10 cellular contexts compared by ENCODE assay signal in genomic region chr4:86961103-86961502, GRCh38. TPM values are rescaled to one million over a fixed set of nuclear protein-coding genes. Genes with fewer than 3 reads are reported as not detected.
A peak's percentile ranks its signal among the peaks of the same experiment; 100 is the strongest.
DNase-seq lines count a peak whose midpoint lies in the region; ATAC-seq, FAIRE-seq and TF ChIP-seq lines count a peak whose summit lies in the region.
"Had no signal": no experiment of that assay in that cellular context is flagged by ENCODE, and none has a peak within 500 bp of the region (broad histone marks: within the 10 kb centered on the region; RNA-seq: fewer than 3 reads in every experiment).

No MANE protein-coding gene starts in this region.

- no peak for DNase-seq in astrocyte (ENCODE audit: low read depth)
- DNase-seq in osteoblast (ENCODE audit: insufficient read length, low spot score, missing footprints) = no peak
- DNase-seq in NCI-H1048 (lab: John Stamatoyannopoulos, UW) = no peak
- no peak for DNase-seq in NCI-H2081 (lab: John Stamatoyannopoulos, UW)
- DNase-seq in left colon = no peak
- DNase-seq in hypothalamus (lab: John Stamatoyannopoulos, UW) = no peak
- DNase-seq: NCI-H1092 treated with DMSO at 0.1 percent for 48 hours had no signal

- no peaks in the 10 kb centered on the region for H4K20me1 ChIP-seq in astrocyte (ENCODE audit: insufficient read depth, low read length)
- H4K20me1 ChIP-seq in osteoblast (ENCODE audit: insufficient read depth, low read length) = no peaks in the 10 kb centered on the region

- H3K4me1 ChIP-seq in astrocyte (ENCODE audit: insufficient read depth, low read length) (peaks cover 3% of the 10 kb centered on the region), osteoblast (ENCODE audit: insufficient read depth, low read length) (peaks cover 17% of the 10 kb centered on the region)

- H3K36me3 Mint-ChIP-seq in astrocyte (ENCODE audit: low read depth, unreplicated experiment) = peaks cover 9% of the 10 kb centered on the region

- H3K9ac ChIP-seq in astrocyte (ENCODE audit: low read length) = no peak overlapping the region

- TF ChIP-seq CTCF in astrocyte (IDR thresholded peaks at IDR 0.05; ENCODE audit: insufficient read depth, low read depth, low read length) (no peak), osteoblast (IDR thresholded peaks at IDR 0.05; ENCODE audit: extremely low read depth, low read depth, low read length) (no peak)

- ATAC-seq in GM19023 (IDR thresholded peaks at IDR 0.05; ENCODE audit: unreplicated experiment) (peak; percentile 18), HG03571 (IDR thresholded peaks at IDR 0.05; ENCODE audit: unreplicated experiment) (peak; percentile 10), left colon (no peak)
- ATAC-seq: esophagus mucosa had no signal

- peak overlapping the region; percentile 21 for H3K4me2 ChIP-seq in astrocyte (ENCODE audit: low read length)
- no peak overlapping the region for H3K4me2 ChIP-seq in osteoblast (ENCODE audit: insufficient read depth, low read length)

- H3K27ac Mint-ChIP-seq in astrocyte (ENCODE audit: unreplicated experiment) = no peak overlapping the region

- no peak overlapping the region for H3K4me3 Mint-ChIP-seq in astrocyte (ENCODE audit: unreplicated experiment)

- no peaks in the 10 kb centered on the region for H3K79me2 ChIP-seq in astrocyte (ENCODE audit: insufficient read depth, low read length)
- H3K79me2 ChIP-seq in osteoblast (ENCODE audit: insufficient read depth, low read length) = no peaks in the 10 kb centered on the region

- H2AFZ ChIP-seq in astrocyte (ENCODE audit: low read depth, low read length) (no peak overlapping the region), osteoblast (ENCODE audit: low read length) (no peak overlapping the region)

- H3K4me1 Mint-ChIP-seq in astrocyte (ENCODE audit: low read depth, unreplicated experiment) = peaks cover 47% of the 10 kb centered on the region

- H3K9me3 ChIP-seq in astrocyte (ENCODE audit: insufficient read depth, low read depth, low read length) = no peaks in the 10 kb centered on the region
- H3K9me3 ChIP-seq in osteoblast (ENCODE audit: low read depth, low read length) = no peaks in the 10 kb centered on the region

- H3K36me3 ChIP-seq in astrocyte (ENCODE audit: insufficient read depth, low read length) (no peaks in the 10 kb centered on the region), osteoblast (ENCODE audit: insufficient read depth, low read length) (no peaks in the 10 kb centered on the region)

- no peak for FAIRE-seq in astrocyte (lab: Jason Lieb, UNC)

- H3K27me3 ChIP-seq in astrocyte (ENCODE audit: insufficient read depth, low read length) (no peaks in the 10 kb centered on the region), osteoblast (ENCODE audit: insufficient read depth, low read length) (no peaks in the 10 kb centered on the region)

- H3K9me3 Mint-ChIP-seq in astrocyte (ENCODE audit: unreplicated experiment) = no peaks in the 10 kb centered on the region

- H3K4me3 ChIP-seq in astrocyte (ENCODE audit: insufficient read depth, low read depth, low read length) (no peak overlapping the region), osteoblast (ENCODE audit: insufficient read depth, low read length) (no peak overlapping the region)

- H3K27ac ChIP-seq in astrocyte (ENCODE audit: low read depth, low read length) = no peak overlapping the region
- H3K27ac ChIP-seq in osteoblast (ENCODE audit: low read depth, low read length) = peak overlapping the region; percentile 0

- H3K27me3 Mint-ChIP-seq in astrocyte (ENCODE audit: low read depth, unreplicated experiment) = no peaks in the 10 kb centered on the region

- intact Hi-C loops in left colon (cut with DNase I, micrococcal nuclease) = no loop called here

RNA-seq across cellular contexts. Expression of gene AFF1, which starts 26.3 kb away (rescaled TPM):
- total RNA-seq in astrocyte (55.3 and 58.2 TPM in 2 replicates), osteoblast (19.5 and 22.7 TPM in 2 replicates), left colon (10 to 100 TPM; 86.2 to 95.2 TPM)
